Comparison of ENCODE assay signal across 8 cellular contexts in genomic region chr7:29588900-29589696, GRCh38. TPM values are rescaled to one million over a fixed set of nuclear protein-coding genes. Genes with fewer than 3 reads are reported as not detected.
DNase-seq lines count a peak whose midpoint lies in the region; ATAC-seq, FAIRE-seq and TF ChIP-seq lines count a peak whose summit lies in the region.

No MANE protein-coding gene starts in this region.

- H3K27ac ChIP-seq in pancreas = no peak overlapping the region

- peak; percentile 56 for DNase-seq in activated CD4-positive, alpha-beta T cell treated with anti-CD3 and anti-CD28 coated beads for 36 hours
- no peak for DNase-seq in activated CD4-positive, alpha-beta T cell treated with anti-CD3 and anti-CD28 coated beads for 4 hours
- DNase-seq in HUDEP-2 (lab: John Stamatoyannopoulos, UW; ENCODE audit: unreplicated experiment in 76 of 76) (peak in 39 of 76 experiments; percentile 4 to 61 (median 27)), fibroblast of mammary gland (ENCODE audit: low read depth) (peak; percentile 54), pancreas (peak in 2 of 6 donors; percentile 26 to 46), GOT3 (lab: John Stamatoyannopoulos, UW) (no peak)
- no peak for DNase-seq in T-helper 2 cell treated with Interferon-gamma antibody and Interleukin-4, amounts not matched to agents 5 μg/mL and 100 μg/mL, for 36 hours (ENCODE audit: low spot score)

- peak overlapping the region; percentile 18 for H3K4me3 Mint-ChIP-seq in activated CD4-positive, alpha-beta T cell treated with anti-CD3 and anti-CD28 coated beads for 36 hours
- peak overlapping the region; percentile 40 for H3K4me3 Mint-ChIP-seq in T-helper 2 cell treated with Interferon-gamma antibody and Interleukin-4, amounts not matched to agents 5 μg/mL and 100 μg/mL, for 36 hours

- TF ChIP-seq CTCF in fibroblast of mammary gland (conservative IDR thresholded peaks at IDR 0.05; ENCODE audit: control insufficient read depth, insufficient read depth, low read depth, low read length) (peak; percentile 94), pancreas (IDR thresholded peaks at IDR 0.05) (peak; percentile 58 to 84 (median 76))

- POLR2A ChIA-PET in activated CD4-positive, alpha-beta T cell treated with anti-CD3 and anti-CD28 coated beads for 36 hours (lab: Charles Lee) = no interaction called here

- CTCF ChIA-PET in activated CD4-positive, alpha-beta T cell treated with anti-CD3 and anti-CD28 coated beads for 36 hours (lab: Charles Lee) = interaction anchor here (0.7 to 0.8 kb wide), 2 partner anchors 34 to 49 kb away, joined by 3 read pairs; no protein-coding TSS in a partner anchor

- no peaks in the 10 kb centered on the region for H3K27me3 ChIP-seq in pancreas

- no peaks in the 10 kb centered on the region for H3K9me3 ChIP-seq in pancreas

- peak; percentile 74 for ATAC-seq in activated CD4-positive, alpha-beta T cell treated with anti-CD3 and anti-CD28 coated beads for 36 hours
- ATAC-seq in GM21447 (IDR thresholded peaks at IDR 0.05; ENCODE audit: unreplicated experiment) (peak; percentile 95), pancreas (peak; percentile 40 to 93 (median 83))

- 63 to 64% methylated on average over 8 of the region's 8 CpGs for WGBS in pancreas, 2 donors

- no peaks in the 10 kb centered on the region for H3K9me3 Mint-ChIP-seq in activated CD4-positive, alpha-beta T cell treated with anti-CD3 and anti-CD28 coated beads for 36 hours (ENCODE audit: low read depth)
- no peaks in the 10 kb centered on the region for H3K9me3 Mint-ChIP-seq in T-helper 2 cell treated with Interferon-gamma antibody and Interleukin-4, amounts not matched to agents 5 μg/mL and 100 μg/mL, for 36 hours

- intact Hi-C loops in activated CD4-positive, alpha-beta T cell treated with anti-CD3 and anti-CD28 coated beads for 36 hours (cut with DNase I, micrococcal nuclease) = no loop called here
- intact Hi-C loops in pancreas (cut with DNase I) = no loop called here

- H3K4me3 ChIP-seq in fibroblast of mammary gland (ENCODE audit: control insufficient read depth, low read depth, low read length) (no peak overlapping the region), pancreas (no peak overlapping the region)

- peak overlapping the region; percentile 40 for H3K27ac Mint-ChIP-seq in activated CD4-positive, alpha-beta T cell treated with anti-CD3 and anti-CD28 coated beads for 36 hours
- H3K27ac Mint-ChIP-seq in T-helper 2 cell treated with Interferon-gamma antibody and Interleukin-4, amounts not matched to agents 5 μg/mL and 100 μg/mL, for 36 hours = peak overlapping the region; percentile 32

- H3K27me3 Mint-ChIP-seq in activated CD4-positive, alpha-beta T cell treated with anti-CD3 and anti-CD28 coated beads for 36 hours = peaks cover 5% of the 10 kb centered on the region
- no peaks in the 10 kb centered on the region for H3K27me3 Mint-ChIP-seq in T-helper 2 cell treated with Interferon-gamma antibody and Interleukin-4, amounts not matched to agents 5 μg/mL and 100 μg/mL, for 36 hours (ENCODE audit: low read depth)

- no peaks in the 10 kb centered on the region for H3K36me3 ChIP-seq in pancreas

- FAIRE-seq in pancreas (lab: Jason Lieb, UNC) = no peak

- no peaks in the 10 kb centered on the region for H3K36me3 Mint-ChIP-seq in activated CD4-positive, alpha-beta T cell treated with anti-CD3 and anti-CD28 coated beads for 36 hours (ENCODE audit: low read depth)
- H3K36me3 Mint-ChIP-seq in T-helper 2 cell treated with Interferon-gamma antibody and Interleukin-4, amounts not matched to agents 5 μg/mL and 100 μg/mL, for 36 hours (ENCODE audit: low read depth) = no peaks in the 10 kb centered on the region

- H3K4me1 Mint-ChIP-seq in activated CD4-positive, alpha-beta T cell treated with anti-CD3 and anti-CD28 coated beads for 36 hours = peaks cover 8% of the 10 kb centered on the region
- peaks cover 6% of the 10 kb centered on the region for H3K4me1 Mint-ChIP-seq in T-helper 2 cell treated with Interferon-gamma antibody and Interleukin-4, amounts not matched to agents 5 μg/mL and 100 μg/mL, for 36 hours (ENCODE audit: low read depth)

- H3K4me1 ChIP-seq in pancreas = no peaks in the 10 kb centered on the region

RNA-seq across cellular contexts. Expression of gene PRR15, which starts 25.5 kb away (rescaled TPM):
- total RNA-seq in activated CD4-positive, alpha-beta T cell treated with anti-CD3 and anti-CD28 coated beads for 36 hours = not detected
- 1 to 10 TPM; 1.1 to 4.6 (median 1.8) TPM for total RNA-seq in pancreas
- 1 to 10 TPM; 1.5 to 1.8 TPM for polyA plus RNA-seq in pancreas

Comparison
In these comparisons a context has a peak if more than half of its experiments do, and no peak if none do; other contexts are left out.
1. DNase-seq: peak in activated CD4-positive, alpha-beta T cell treated with anti-CD3 and anti-CD28 coated beads for 36 hours (single experiment), HUDEP-2 (39 of 76) and fibroblast of mammary gland (single experiment); none in activated CD4-positive, alpha-beta T cell treated with anti-CD3 and anti-CD28 coated beads for 4 hours (0 of 2), T-helper 2 cell treated with Interferon-gamma antibody and Interleukin-4, amounts not matched to agents 5 μg/mL and 100 μg/mL, for 36 hours (single experiment) and GOT3 (single experiment).
2. Peak in every context shown above with its lines, with median percentiles within 50 percentile points of each other: ATAC-seq.